31 cellular contexts compared by ENCODE assay signal in genomic region chr6:123592426-123592825, GRCh38. TPM values are rescaled to one million over a fixed set of nuclear protein-coding genes. Genes with fewer than 3 reads are reported as not detected.
"Had no signal": no experiment of that assay in that cellular context is flagged by ENCODE, and none has a peak within 500 bp of the region (broad histone marks: within the 10 kb centered on the region; RNA-seq: fewer than 3 reads in every experiment).

No MANE protein-coding gene starts in this region.

- H3K36me3 ChIP-seq: ascending aorta, WERI-Rb-1 had no signal

- DNase-seq: activated CD4-positive, alpha-beta T cell treated with anti-CD3 and anti-CD28 coated beads for 1 hour; activated CD4-positive, alpha-beta T cell treated with anti-CD3 and anti-CD28 coated beads for 48 hours; activated CD4-positive, CD25-positive, alpha-beta regulatory T cell; activated CD8-positive, alpha-beta T cell treated with anti-CD3 and anti-CD28 coated beads, Interleukin-2, amount 10 ng/mL, durations not matched to agents 7 days and 5 days; activated gamma-delta T cell; activated naive CD4-positive, alpha-beta T cell treated with Interleukin-2 at 50 U/mL for 16 hours; activated naive CD8-positive, alpha-beta T cell treated with anti-CD3 and anti-CD28 coated beads, Interleukin-2, amount 10 ng/mL, durations not matched to agents 7 days and 5 days; activated T-cell treated with anti-CD3 and anti-CD28 coated beads, Interleukin-2, amount 50 U/mL, for 24 hours; amygdala; Karpas-422; NCI-H1048; NCI-H1105 treated with DMSO at 0.1 percent for 48 hours; NCI-H1436; NCI-H1694; NCI-H1930; NCI-H2081 treated with DMSO at 0.1 percent for 48 hours; NCI-H2171; NCI-H510A; NCI-H69; NCI-H82; NK-92 treated with Interleukin-12 subunit alpha and Interleukin-12 subunit beta, amount 100 ng/mL, for 24 hours; Right ventricle myocardium superior; SW 1271; T-helper 1 cell; T1000; WERI-Rb-1 had no signal

- H3K27me3 ChIP-seq: ascending aorta had no signal

- ATAC-seq: activated CD8-positive, alpha-beta T cell treated with anti-CD3 and anti-CD28 coated beads, Interleukin-2, amount 10 ng/mL, durations not matched to agents 7 days and 5 days had no signal

- H3K9me3 ChIP-seq: ascending aorta had no signal

- H3K27ac ChIP-seq: ascending aorta, WERI-Rb-1 had no signal

- H3K4me3 ChIP-seq: ascending aorta had no signal

- H3K4me1 ChIP-seq: ascending aorta had no signal

RNA-seq across cellular contexts. Expression of gene TRDN, which starts 44.3 kb away (rescaled TPM):
- total RNA-seq: activated CD8-positive, alpha-beta T cell treated with anti-CD3 and anti-CD28 coated beads, Interleukin-2, amount 10 ng/mL, durations not matched to agents 7 days and 5 days; activated naive CD8-positive, alpha-beta T cell treated with anti-CD3 and anti-CD28 coated beads, Interleukin-2, amount 10 ng/mL, durations not matched to agents 7 days and 5 days; activated T-helper 2 cell treated with anti-CD3 and anti-CD28 coated beads, Interferon-gamma antibody, Interleukin-2, Interleukin-4, amounts not matched to agents 10 μg/mL and 5 μg/mL and 100 μg/mL, durations not matched to agents 14 hours and 24 hours and 36 hours; ascending aorta; MCF 10A; OCI-LY7; T-helper 2 cell treated with Interferon-gamma antibody and Interleukin-4, amounts not matched to agents 100 ng/mL and 5 ng/mL, for 36 hours had no signal
